ENCODE assay signal across 10 cellular contexts in the genomic region with DNA sequence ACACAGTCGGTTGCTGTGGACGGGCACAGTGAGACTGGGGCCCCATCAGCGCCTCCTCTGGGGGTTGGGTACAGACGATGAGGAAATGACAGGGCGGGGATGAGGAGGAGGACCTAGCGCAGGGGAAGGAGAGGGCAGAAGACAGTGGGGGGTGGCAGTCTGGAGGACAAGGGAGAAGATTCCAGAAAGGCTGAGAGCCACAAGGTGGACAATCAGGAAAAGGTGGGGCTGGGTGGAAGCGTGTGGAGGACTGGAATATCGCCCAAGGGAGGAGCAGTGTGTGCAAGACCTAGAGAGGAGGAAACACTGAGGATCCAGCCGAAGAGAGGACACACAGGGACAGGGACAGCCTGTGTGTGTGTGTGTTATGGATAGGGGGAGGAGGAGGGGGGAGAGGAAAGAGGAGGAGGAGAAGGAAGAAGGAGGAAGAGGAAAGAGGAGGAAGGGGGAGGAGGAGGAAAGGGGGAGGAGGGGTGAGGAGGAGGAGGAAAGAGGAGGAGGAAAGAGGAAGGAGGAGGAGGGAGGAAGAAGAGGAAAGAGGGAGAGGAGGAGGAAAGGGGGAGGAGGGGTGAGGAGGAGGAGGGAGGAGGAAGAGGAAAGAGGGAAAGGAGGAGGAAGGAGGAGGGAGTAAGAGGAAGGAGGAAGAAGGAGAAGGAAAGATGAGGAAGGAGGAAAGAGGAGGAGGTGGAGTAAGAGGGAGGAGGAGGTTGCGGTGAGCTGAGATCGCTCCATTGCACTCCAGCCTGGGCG. TPM values are rescaled to one million over a fixed set of nuclear protein-coding genes. Genes with fewer than 3 reads are reported as not detected.
A peak's percentile ranks its signal among the peaks of the same experiment; 100 is the strongest.
DNase-seq lines count a peak whose midpoint lies in the region; ATAC-seq, FAIRE-seq and TF ChIP-seq lines count a peak whose summit lies in the region.
"Had no signal": no experiment of that assay in that cellular context is flagged by ENCODE, and none has a peak within 500 bp of the region (broad histone marks: within the 10 kb centered on the region; RNA-seq: fewer than 3 reads in every experiment).

No MANE protein-coding gene starts in this region.

- H2BK120ac ChIP-seq in trophoblast cell (ENCODE audit: insufficient read depth, low read length, poor library complexity), result no peak overlapping the region

- H3K27ac Mint-ChIP-seq in activated CD8-positive, alpha-beta memory T cell treated with anti-CD3 and anti-CD28 coated beads, Interleukin-2, amount 10 ng/mL, durations not matched to agents 7 days and 5 days, result peak overlapping the region; percentile 20
- peak overlapping the region; percentile 17 to 38 for H3K27ac Mint-ChIP-seq in stimulated activated naive CD8-positive, alpha-beta T cell treated with anti-CD3 and anti-CD28 coated beads, Interleukin-15, amount 100 ng/mL, for 72 hours

- FAIRE-seq in urothelium cell line (lab: Jason Lieb, UNC), result no peak

- H3K4me2 ChIP-seq in trophoblast cell (ENCODE audit: low read length), result no peak overlapping the region

- H3K23ac ChIP-seq in trophoblast cell (ENCODE audit: low read length), result no peak overlapping the region

- no peaks in the 10 kb centered on the region for H3K27me3 ChIP-seq in right atrium auricular region
- no peaks in the 10 kb centered on the region for H3K27me3 ChIP-seq in right lobe of liver
- H3K27me3 ChIP-seq in body of pancreas, result no peaks in the 10 kb centered on the region
- peaks cover 2% of the 10 kb centered on the region for H3K27me3 ChIP-seq in trophoblast cell (ENCODE audit: insufficient read depth, low read length)

- no peak overlapping the region for H4K8ac ChIP-seq in trophoblast cell (ENCODE audit: low read depth, low read length)

- peaks cover 14% of the 10 kb centered on the region for H3K4me1 Mint-ChIP-seq in activated CD8-positive, alpha-beta memory T cell treated with anti-CD3 and anti-CD28 coated beads, Interleukin-2, amount 10 ng/mL, durations not matched to agents 7 days and 5 days
- peaks cover 22% of the 10 kb centered on the region for H3K4me1 Mint-ChIP-seq in stimulated activated naive CD8-positive, alpha-beta T cell treated with anti-CD3 and anti-CD28 coated beads, Interleukin-15, amount 100 ng/mL, for 72 hours

- H3K9me3 ChIP-seq in right atrium auricular region (no peaks in the 10 kb centered on the region), right lobe of liver (no peaks in the 10 kb centered on the region), body of pancreas (no peaks in the 10 kb centered on the region), trophoblast cell (ENCODE audit: insufficient read depth, low read depth, low read length) (peaks cover 4% of the 10 kb centered on the region)

- 3% methylated on average over 9 of the region's 12 CpGs for WGBS in right lobe of liver (ENCODE audit: insufficient coverage, low coverage, low lambda C conversion rate, missing lambda C conversion rate)
- 22 to 28% methylated on average over 9 of the region's 12 CpGs for WGBS in body of pancreas, 2 donors
- no CpG with 5 or more reads among the region's 12 CpGs for WGBS in trophoblast cell (ENCODE audit: extremely low coverage, insufficient coverage, insufficient read length)

- no peak overlapping the region for H2AK5ac ChIP-seq in trophoblast cell (ENCODE audit: low read length)

- no peaks in the 10 kb centered on the region for H3K9me3 Mint-ChIP-seq in activated CD8-positive, alpha-beta memory T cell treated with anti-CD3 and anti-CD28 coated beads, Interleukin-2, amount 10 ng/mL, durations not matched to agents 7 days and 5 days (ENCODE audit: low read depth)
- H3K9me3 Mint-ChIP-seq in stimulated activated naive CD8-positive, alpha-beta T cell treated with anti-CD3 and anti-CD28 coated beads, Interleukin-15, amount 100 ng/mL, for 72 hours, result no peaks in the 10 kb centered on the region

- no peak overlapping the region for H3K18ac ChIP-seq in trophoblast cell (ENCODE audit: low read length)

- H3K79me2 ChIP-seq in trophoblast cell (ENCODE audit: control insufficient read depth, insufficient read depth, low read length, poor library complexity), result no peaks in the 10 kb centered on the region

- no peak overlapping the region for H3K4ac ChIP-seq in trophoblast cell (ENCODE audit: low read depth, low read length)

- H3K27ac ChIP-seq in right atrium auricular region (peak overlapping the region in 1 of 2 donors; percentile 16), right lobe of liver (no peak overlapping the region), body of pancreas (no peak overlapping the region), trophoblast cell (ENCODE audit: low read depth, low read length) (no peak overlapping the region)

- H3K9ac ChIP-seq in trophoblast cell (ENCODE audit: low read length), result no peak overlapping the region

- H3K36me3 ChIP-seq in right atrium auricular region (no peaks in the 10 kb centered on the region), right lobe of liver (no peaks in the 10 kb centered on the region), body of pancreas (replicated peaks in 1 of 2; ENCODE audit: insufficient read depth in 1 of 2, low read depth in 2 of 2) (no peaks in the 10 kb centered on the region), trophoblast cell (ENCODE audit: control insufficient read depth in 1 of 2, insufficient read depth in 2 of 2, low read length in 2 of 2) (peaks cover 4% of the 10 kb centered on the region in 2 experiments)

- ATAC-seq in Right ventricle myocardium inferior, result no peak
- ATAC-seq in activated CD8-positive, alpha-beta memory T cell treated with anti-CD3 and anti-CD28 coated beads, Interleukin-2, amount 10 ng/mL, durations not matched to agents 7 days and 5 days, result peak; percentile 77
- ATAC-seq in right lobe of liver, result peak; percentile 13 to 46 (median 41)
- ATAC-seq in stimulated activated naive CD8-positive, alpha-beta T cell treated with anti-CD3 and anti-CD28 coated beads, Interleukin-15, amount 100 ng/mL, for 72 hours, result peak; percentile 92
- ATAC-seq in body of pancreas, result no peak

- TF ChIP-seq CTCF in right atrium auricular region (IDR thresholded peaks at IDR 0.05) (no peak), right lobe of liver (IDR thresholded peaks at IDR 0.05) (no peak), body of pancreas (IDR thresholded peaks at IDR 0.05) (no peak)

- no peak overlapping the region for H4K91ac ChIP-seq in trophoblast cell (ENCODE audit: low read depth, low read length)

- H3K4me3 ChIP-seq in right atrium auricular region (no peak overlapping the region), right lobe of liver (no peak overlapping the region), body of pancreas (no peak overlapping the region), trophoblast cell (ENCODE audit: low read depth, low read length) (no peak overlapping the region)

- no peak overlapping the region for H3K14ac ChIP-seq in trophoblast cell (ENCODE audit: low read length)

- H2BK5ac ChIP-seq in trophoblast cell (ENCODE audit: low read depth, low read length, poor library complexity), result no peak overlapping the region

- DNase-seq in Right ventricle myocardium inferior (ENCODE audit: missing footprints) (peak; percentile 52), right atrium auricular region (ENCODE audit: low spot score) (no peak), right lobe of liver (peak in 2 of 3 donors; percentile 37 to 40), body of pancreas (no peak), urothelium cell line (ENCODE audit: low spot score) (no peak), trophoblast cell (no peak)
- no peak for DNase-seq in activated CD8-positive, alpha-beta memory T cell treated with anti-CD3 and anti-CD28 coated beads, Interleukin-2, amount 10 ng/mL, durations not matched to agents 7 days and 5 days
- no peak for DNase-seq in stimulated activated naive CD8-positive, alpha-beta T cell treated with anti-CD3 and anti-CD28 coated beads, Interleukin-15, amount 100 ng/mL, for 72 hours
- DNase-seq: erythroblast, NCI-H446 had no signal

- no peak overlapping the region for H2AFZ ChIP-seq in trophoblast cell (ENCODE audit: insufficient read depth, low read length, poor library complexity)

- peaks cover 9% of the 10 kb centered on the region for H3K27me3 Mint-ChIP-seq in activated CD8-positive, alpha-beta memory T cell treated with anti-CD3 and anti-CD28 coated beads, Interleukin-2, amount 10 ng/mL, durations not matched to agents 7 days and 5 days
- no peaks in the 10 kb centered on the region for H3K27me3 Mint-ChIP-seq in stimulated activated naive CD8-positive, alpha-beta T cell treated with anti-CD3 and anti-CD28 coated beads, Interleukin-15, amount 100 ng/mL, for 72 hours

- peaks cover 8% of the 10 kb centered on the region for H3K79me1 ChIP-seq in trophoblast cell (ENCODE audit: low read length)

- no peak overlapping the region for H2BK12ac ChIP-seq in trophoblast cell (ENCODE audit: low read length)

- intact Hi-C loops in Right ventricle myocardium inferior (cut with DNase I) (loop anchor here (10.0 kb wide), 1 partner anchor 1038 kb away; a partner anchor contains a TSS), right lobe of liver (cut with DNase I) (no loop called here), body of pancreas (cut with DNase I) (no loop called here)

- H3K4me1 ChIP-seq in right atrium auricular region, result peaks cover 0 to 18% of the 10 kb centered on the region in 2 donors
- H3K4me1 ChIP-seq in right lobe of liver, result no peaks in the 10 kb centered on the region
- H3K4me1 ChIP-seq in body of pancreas, result peaks cover 9% of the 10 kb centered on the region
- H3K4me1 ChIP-seq in trophoblast cell (ENCODE audit: control insufficient read depth in 1 of 2, insufficient read depth in 2 of 2, low read length in 2 of 2), result peaks cover 10 to 24% of the 10 kb centered on the region in 2 experiments

- CTCF ChIA-PET in activated CD8-positive, alpha-beta memory T cell treated with anti-CD3 and anti-CD28 coated beads, Interleukin-2, amount 10 ng/mL, durations not matched to agents 7 days and 5 days (lab: Charles Lee), result interaction anchor here (0.7 kb wide), 1 partner anchor 356 kb away, joined by 4 read pairs; no protein-coding TSS in a partner anchor

- TF ChIP-seq POLR2A in right lobe of liver (IDR thresholded peaks at IDR 0.05) (no peak), body of pancreas (IDR thresholded peaks at IDR 0.05) (no peak)

- no peaks in the 10 kb centered on the region for H3K36me3 Mint-ChIP-seq in activated CD8-positive, alpha-beta memory T cell treated with anti-CD3 and anti-CD28 coated beads, Interleukin-2, amount 10 ng/mL, durations not matched to agents 7 days and 5 days

- H4K12ac ChIP-seq in trophoblast cell (ENCODE audit: low read depth, low read length), result no peak overlapping the region

- H3K4me3 Mint-ChIP-seq in activated CD8-positive, alpha-beta memory T cell treated with anti-CD3 and anti-CD28 coated beads, Interleukin-2, amount 10 ng/mL, durations not matched to agents 7 days and 5 days, result no peak overlapping the region
- H3K4me3 Mint-ChIP-seq in stimulated activated naive CD8-positive, alpha-beta T cell treated with anti-CD3 and anti-CD28 coated beads, Interleukin-15, amount 100 ng/mL, for 72 hours, result peak overlapping the region; percentile 19 to 33

RNA-seq across cellular contexts. Expression of a gene that starts 15.8 kb away (rescaled TPM):
- total RNA-seq in Right ventricle myocardium inferior (2.2 TPM), right atrium auricular region (1 to 10 TPM; 1.4 to 2.3 TPM), right lobe of liver (1 to 10 TPM in 5 of 6 experiments, under 1 TPM in 1; 0.68 to 2.3 (median 1.5) TPM), body of pancreas (1 to 10 TPM in 1 of 2 donors, not detected in 1; 1.0 TPM)
- not detected for total RNA-seq in activated CD8-positive, alpha-beta memory T cell treated with anti-CD3 and anti-CD28 coated beads, Interleukin-2, amount 10 ng/mL, durations not matched to agents 7 days and 5 days
- polyA plus RNA-seq in trophoblast cell (2013), result 4.8 and 5.4 TPM in 2 replicates

RNA-seq across cellular contexts. Expression of a gene that starts 16.2 kb away (rescaled TPM):
- total RNA-seq in Right ventricle myocardium inferior, result 78.0 TPM
- total RNA-seq in right atrium auricular region, result 100 to 1,000 TPM in 1 of 2 donors, 10 to 100 TPM in 1; 94.9 to 112 TPM
- total RNA-seq in activated CD8-positive, alpha-beta memory T cell treated with anti-CD3 and anti-CD28 coated beads, Interleukin-2, amount 10 ng/mL, durations not matched to agents 7 days and 5 days, result 10 to 100 TPM; 47.8 to 57.2 TPM
- total RNA-seq in right lobe of liver, result 10 to 100 TPM; 48.6 to 82.8 (median 74.2) TPM
- 10 to 100 TPM; 60.3 to 68.0 TPM for total RNA-seq in body of pancreas
- 73.1 and 73.6 TPM in 2 replicates for polyA plus RNA-seq in trophoblast cell (2013)

RNA-seq across cellular contexts. Expression of a gene that starts 18.5 kb away (rescaled TPM):
- total RNA-seq in Right ventricle myocardium inferior, result 43.7 TPM
- 10 to 100 TPM; 26.6 to 38.2 TPM for total RNA-seq in right atrium auricular region
- 10 to 100 TPM; 40.2 to 41.7 TPM for total RNA-seq in activated CD8-positive, alpha-beta memory T cell treated with anti-CD3 and anti-CD28 coated beads, Interleukin-2, amount 10 ng/mL, durations not matched to agents 7 days and 5 days
- total RNA-seq in right lobe of liver, result 10 to 100 TPM; 15.0 to 27.5 (median 19.1) TPM
- total RNA-seq in body of pancreas, result 1 to 10 TPM; 5.6 to 7.5 TPM
- polyA plus RNA-seq in trophoblast cell (2013), result 19.0 and 19.3 TPM in 2 replicates

RNA-seq across cellular contexts. Expression of a gene that starts 21.2 kb away (rescaled TPM):
- total RNA-seq in Right ventricle myocardium inferior, result not detected
- not detected for total RNA-seq in right atrium auricular region
- not detected for total RNA-seq in activated CD8-positive, alpha-beta memory T cell treated with anti-CD3 and anti-CD28 coated beads, Interleukin-2, amount 10 ng/mL, durations not matched to agents 7 days and 5 days
- total RNA-seq in right lobe of liver, result 10 to 100 TPM; 22.1 to 67.8 (median 44.8) TPM
- total RNA-seq in body of pancreas, result not detected
- polyA plus RNA-seq in trophoblast cell (2013), result not detected in 2 replicates

RNA-seq across cellular contexts. Expression of a gene that starts 59.8 kb away (rescaled TPM):
- total RNA-seq in Right ventricle myocardium inferior (0.08 TPM), right atrium auricular region (not detected), right lobe of liver (under 1 TPM in 3 of 6 experiments, not detected in 3; 0.12 to 0.56 (median 0.30) TPM), body of pancreas (not detected)
- total RNA-seq in activated CD8-positive, alpha-beta memory T cell treated with anti-CD3 and anti-CD28 coated beads, Interleukin-2, amount 10 ng/mL, durations not matched to agents 7 days and 5 days, result not detected
- 0.07 and 0.12 TPM in 2 replicates for polyA plus RNA-seq in trophoblast cell (2013)

Comparison
In these comparisons a context has a peak if more than half of its experiments do, and no peak if none do; other contexts are left out.
1. DNase-seq: peak in Right ventricle myocardium inferior (single experiment) and right lobe of liver (2 of 3); none in right atrium auricular region (single experiment), activated CD8-positive, alpha-beta memory T cell treated with anti-CD3 and anti-CD28 coated beads, Interleukin-2, amount 10 ng/mL, durations not matched to agents 7 days and 5 days (single experiment), stimulated activated naive CD8-positive, alpha-beta T cell treated with anti-CD3 and anti-CD28 coated beads, Interleukin-15, amount 100 ng/mL, for 72 hours (0 of 2), body of pancreas (0 of 4), urothelium cell line (single experiment) and trophoblast cell (0 of 2).
2. ATAC-seq: peak in activated CD8-positive, alpha-beta memory T cell treated with anti-CD3 and anti-CD28 coated beads, Interleukin-2, amount 10 ng/mL, durations not matched to agents 7 days and 5 days (single experiment), right lobe of liver (4 of 4) and stimulated activated naive CD8-positive, alpha-beta T cell treated with anti-CD3 and anti-CD28 coated beads, Interleukin-15, amount 100 ng/mL, for 72 hours (single experiment); none in Right ventricle myocardium inferior (single experiment) and body of pancreas (single experiment).